ENCODE assay signal across 33 cellular contexts in genomic region chr10:106076496-106076895, GRCh38.
"Had no signal": no experiment of that assay in that cellular context is flagged by ENCODE, and none has a peak within 500 bp of the region (broad histone marks: within the 10 kb centered on the region; RNA-seq: fewer than 3 reads in every experiment).

No MANE protein-coding gene starts in this region.

- H3K9me3 ChIP-seq: ascending aorta, body of pancreas, MG63, SJCRH30 had no signal

- ATAC-seq: activated CD8-positive, alpha-beta memory T cell treated with anti-CD3 and anti-CD28 coated beads, Interleukin-2, amount 10 ng/mL, durations not matched to agents 7 days and 5 days; body of pancreas; Panc1 had no signal

- H3K4me1 ChIP-seq: ascending aorta, body of pancreas, breast epithelium had no signal

- H3K27me3 ChIP-seq: ascending aorta, body of pancreas, breast epithelium, MG63 had no signal

- H3K36me3 ChIP-seq: ascending aorta, breast epithelium, MG63, SJCRH30, WERI-Rb-1 had no signal

- DNase-seq: activated CD4-positive, alpha-beta memory T cell treated with anti-CD3 and anti-CD28 coated beads, Interleukin-2, amount 10 ng/mL, durations not matched to agents 7 days and 5 days; activated CD4-positive, alpha-beta T cell treated with anti-CD3 and anti-CD28 coated beads for 1 hour; activated CD4-positive, alpha-beta T cell treated with anti-CD3 and anti-CD28 coated beads for 48 hours; activated CD4-positive, CD25-positive, alpha-beta regulatory T cell; activated CD8-positive, alpha-beta memory T cell treated with anti-CD3 and anti-CD28 coated beads for 24 hours; activated CD8-positive, alpha-beta memory T cell treated with anti-CD3 and anti-CD28 coated beads, Interleukin-2, amount 10 ng/mL, durations not matched to agents 7 days and 5 days; activated CD8-positive, alpha-beta memory T cell treated with anti-CD3 and anti-CD28 coated beads, Interleukin-2, amount 50 U/mL, for 48 hours; activated effector memory CD4-positive, alpha-beta T cell treated with Interleukin-2 at 50 U/mL for 16 hours; activated naive CD4-positive, alpha-beta T cell treated with anti-CD3 and anti-CD28 coated beads, Interleukin-2, amount 10 ng/mL, durations not matched to agents 7 days and 5 days; activated T-cell treated with anti-CD3 and anti-CD28 coated beads, Interleukin-2, amount 50 U/mL, for 48 hours; amygdala; body of pancreas; Kasumi-1; KG1; MG63; NCI-H1048; NCI-H1105 treated with DMSO at 0.1 percent for 48 hours; NCI-H1436; NCI-H1694; NCI-H1930; NCI-H2081 treated with DMSO at 0.1 percent for 48 hours; NCI-H226; NCI-H446 treated with DMSO at 0.1 percent for 48 hours; NCI-H524; NCI-H69; SHP77; SJCRH30; T1000; WERI-Rb-1 had no signal

- H3K27ac ChIP-seq: ascending aorta, body of pancreas, breast epithelium, SJCRH30, SK-N-MC, WERI-Rb-1 had no signal

- H3K4me3 ChIP-seq: ascending aorta, body of pancreas, breast epithelium, MG63, SJCRH30, SK-N-MC had no signal
